ENCODE assay signal across 8 cellular contexts in genomic region chr22:20783844-20784723, GRCh38. TPM values are rescaled to one million over a fixed set of nuclear protein-coding genes. Genes with fewer than 3 reads are reported as not detected.
A peak's percentile ranks its signal among the peaks of the same experiment; 100 is the strongest.
DNase-seq lines count a peak whose midpoint lies in the region; ATAC-seq and TF ChIP-seq lines count a peak whose summit lies in the region.

No MANE protein-coding gene starts in this region.

- 0 out of 2 replicates have a peak, but pooled peaks cover 1% of the 10 kb centered on the region for H3K4me1 ChIP-seq in Caco-2
- H3K4me1 ChIP-seq in HAP-1 = no peaks in the 10 kb centered on the region
- peaks cover 0 to 24% (median 7%) of the 10 kb centered on the region in 12 donors for H3K4me1 ChIP-seq in heart left ventricle

- CTCF ChIA-PET in Caco-2 (lab: Charles Lee) = interaction anchor here (0.5 to 1.4 kb wide), 7 partner anchors 19 to 164 kb away, joined by 3 to 4 read pairs (median 3); no protein-coding TSS in a partner anchor

- H3K9me3 ChIP-seq in Caco-2 = no peaks in the 10 kb centered on the region
- no peaks in the 10 kb centered on the region for H3K9me3 ChIP-seq in HAP-1
- no peaks in the 10 kb centered on the region for H3K9me3 ChIP-seq in heart left ventricle

- in situ Hi-C loops in HAP-1 (cut with MboI; ENCODE audit: low sequenced_read_pairs) = no loop called here

- DNase-seq in Caco-2 = peak; percentile 49 to 54
- DNase-seq in HAP-1 (ENCODE audit: low spot score in 2 of 2) = peak; percentile 41 to 60
- DNase-seq in OCI-M1 (lab: John Stamatoyannopoulos, UW) = peak; percentile 93
- DNase-seq in activated gamma-delta T cell treated with anti-CD3 and anti-CD28 coated beads, Interleukin-2, amount 50 U/mL, for 16 hours (ENCODE audit: low read depth) = peak; percentile 14
- DNase-seq in heart left ventricle = no peak
- no peak for DNase-seq in retinal pigment epithelial cell (ENCODE audit: low read depth)

- H3K4me3 Mint-ChIP-seq in Caco-2 (ENCODE audit: unreplicated experiment) = no peak overlapping the region

- no peak overlapping the region for H3K27ac Mint-ChIP-seq in Caco-2 (ENCODE audit: unreplicated experiment)

- H3K4me1 Mint-ChIP-seq in Caco-2 (ENCODE audit: low read depth, unreplicated experiment) = peaks cover 11% of the 10 kb centered on the region

- H3K36me3 ChIP-seq in Caco-2 (ENCODE audit: control insufficient read depth, insufficient read depth, low read length) (0 out of 2 replicates have a peak, but pooled peaks cover 2% of the 10 kb centered on the region), HAP-1 (replicated peaks) (peaks cover 8% of the 10 kb centered on the region; the same call in 1 of the 2 replicates), heart left ventricle (peaks cover 0 to 59% (median 45%) of the 10 kb centered on the region in 9 donors)

- no peaks in the 10 kb centered on the region for H3K27me3 ChIP-seq in Caco-2 (replicated peaks; ENCODE audit: control insufficient read depth, insufficient read depth, low read length)
- H3K27me3 ChIP-seq in HAP-1 (ENCODE audit: low read depth) = no peaks in the 10 kb centered on the region
- H3K27me3 ChIP-seq in heart left ventricle = no peaks in the 10 kb centered on the region

- POLR2A ChIA-PET in Caco-2 (lab: Charles Lee) = no interaction called here

- intact Hi-C loops in Caco-2 (cut with micrococcal nuclease; ENCODE audit: unreplicated experiment) (no loop called here), heart left ventricle (cut with DNase I) (no loop called here)

- H3K4me3 ChIP-seq in Caco-2 (ENCODE audit: low read depth, low read length) = no peak overlapping the region
- H3K4me3 ChIP-seq in HAP-1 = no peak overlapping the region
- no peak overlapping the region for H3K4me3 ChIP-seq in heart left ventricle
- H3K4me3 ChIP-seq in retinal pigment epithelial cell (ENCODE audit: low read length) = no peak overlapping the region

- peaks cover 5% of the 10 kb centered on the region for H3K36me3 Mint-ChIP-seq in Caco-2 (ENCODE audit: insufficient read depth, unreplicated experiment)

- H3K27me3 Mint-ChIP-seq in Caco-2 (ENCODE audit: insufficient read depth, unreplicated experiment) = no peaks in the 10 kb centered on the region

- ATAC-seq in heart left ventricle = peak in 1 of 4 donors; percentile 28
- ATAC-seq in GM19395 (IDR thresholded peaks at IDR 0.05; ENCODE audit: unreplicated experiment) = no peak
- ATAC-seq in GM21737 (IDR thresholded peaks at IDR 0.05; ENCODE audit: unreplicated experiment) = no peak

- TF ChIP-seq POLR2A in heart left ventricle (IDR thresholded peaks at IDR 0.05) = no peak

- BruUV-seq in Caco-2 (replicated peaks; lab: Mats Ljungman, UMichigan) = no TSS peak

- TF ChIP-seq CTCF in Caco-2 (IDR thresholded peaks at IDR 0.05; ENCODE audit: insufficient read depth in 1 of 2, low read depth in 1 of 2, low read length in 1 of 2, severe bottlenecking in 1 of 2, unreplicated experiment in 1 of 2) (peak; percentile 61 to 68), heart left ventricle (IDR thresholded peaks at IDR 0.05) (peak; percentile 42 to 73 (median 61)), retinal pigment epithelial cell (conservative IDR thresholded peaks at IDR 0.05; ENCODE audit: low read depth, low read length) (peak; percentile 81)

- no peak overlapping the region for H3K27ac ChIP-seq in heart left ventricle

- no peaks in the 10 kb centered on the region for H3K9me3 Mint-ChIP-seq in Caco-2 (ENCODE audit: unreplicated experiment)

- WGBS in heart left ventricle, 4 donors = 72 to 80% (median 74%) methylated on average over 14 of the region's 14 CpGs

RNA-seq across cellular contexts. Expression of gene SERPIND1, which starts 10.2 kb away (rescaled TPM):
- total RNA-seq in Caco-2 (2022) (1.3 and 1.5 TPM in 2 replicates), heart left ventricle (under 1 TPM in 4 of 9 donors, not detected in 5; 0.09 to 0.44 (median 0.18) TPM)
- under 1 TPM; 0.04 to 0.15 TPM for polyA plus RNA-seq in heart left ventricle

Comparison
In these comparisons a context has a peak if more than half of its experiments do, and no peak if none do; other contexts are left out.
1. DNase-seq: peak in Caco-2 (2 of 2), HAP-1 (2 of 2), OCI-M1 (single experiment) and activated gamma-delta T cell treated with anti-CD3 and anti-CD28 coated beads, Interleukin-2, amount 50 U/mL, for 16 hours (single experiment); none in heart left ventricle (0 of 5) and retinal pigment epithelial cell (single experiment).
2. Peak in every context shown above with its lines, with median percentiles within 50 percentile points of each other: CTCF ChIP-seq.